ENCODE assay signal across 9 cellular contexts in genomic region chr2:152406119-152406835, GRCh38.
A peak's percentile ranks its signal among the peaks of the same experiment; 100 is the strongest.
DNase-seq lines count a peak whose midpoint lies in the region; ATAC-seq and TF ChIP-seq lines count a peak whose summit lies in the region.
"Had no signal": no experiment of that assay in that cellular context is flagged by ENCODE, and none has a peak within 500 bp of the region (broad histone marks: within the 10 kb centered on the region; RNA-seq: fewer than 3 reads in every experiment).

No MANE protein-coding gene starts in this region.

- H3K4me3 ChIP-seq in KMS-11 (IDR thresholded peaks at IDR 0.05; ENCODE audit: insufficient read depth, low read depth, low read length) = no peak overlapping the region
- H3K4me3 ChIP-seq: lung had no signal

- no peak overlapping the region for H2AFZ ChIP-seq in KMS-11 (ENCODE audit: low read depth)

- ATAC-seq in GM18502 (IDR thresholded peaks at IDR 0.05; ENCODE audit: poor library complexity, unreplicated experiment) = peak; percentile 66
- peak; percentile 64 for ATAC-seq in GM21723 (IDR thresholded peaks at IDR 0.05; ENCODE audit: unreplicated experiment)
- ATAC-seq in GM18907 (IDR thresholded peaks at IDR 0.05; ENCODE audit: unreplicated experiment) = no peak

- H3K27me3 ChIP-seq in KMS-11 (ENCODE audit: insufficient read depth, low read depth) = no peaks in the 10 kb centered on the region

- no peaks in the 10 kb centered on the region for H3K36me3 ChIP-seq in KMS-11 (ENCODE audit: insufficient read depth)

- H3K27ac Mint-ChIP-seq in nephron progenitor cell = no peak overlapping the region

- H3K27me3 Mint-ChIP-seq in nephron progenitor cell (ENCODE audit: low read depth, poor library complexity) = no peaks in the 10 kb centered on the region

- peaks cover 47% of the 10 kb centered on the region for H3K4me1 ChIP-seq in KMS-11 (ENCODE audit: low read depth, poor library complexity, severe bottlenecking)

- no peaks in the 10 kb centered on the region for H3K9me3 Mint-ChIP-seq in nephron progenitor cell

- no peaks in the 10 kb centered on the region; the same call in none of the 2 replicates for H3K79me2 ChIP-seq in KMS-11 (ENCODE audit: insufficient read depth, low read depth)

- no peak for TF ChIP-seq CTCF in KMS-11 (conservative IDR thresholded peaks at IDR 0.05; ENCODE audit: low read depth, low read length)
- TF ChIP-seq CTCF in nephron progenitor cell (IDR thresholded peaks at IDR 0.05) = no peak

- H4K20me1 ChIP-seq in KMS-11 (ENCODE audit: insufficient read depth) = no peaks in the 10 kb centered on the region

- no peak for DNase-seq in nephron progenitor cell
- DNase-seq in LoVo (ENCODE audit: low spot score) = no peak
- no peak for DNase-seq in SIG-M5 treated with dmso at 0.1 percent for 504 hours (lab: John Stamatoyannopoulos, UW; ENCODE audit: unreplicated experiment)
- DNase-seq in NCI-H1694 treated with DMSO at 0.1 percent for 48 hours (lab: John Stamatoyannopoulos, UW) = no peak

- H3K4me1 Mint-ChIP-seq in nephron progenitor cell = peaks cover 66% of the 10 kb centered on the region

- peak overlapping the region; percentile 40; the same call in 1 of the 2 replicates for H3K9ac ChIP-seq in KMS-11

- H3K4me2 ChIP-seq in KMS-11 = peak overlapping the region; percentile 76

- no peaks in the 10 kb centered on the region for H3K36me3 Mint-ChIP-seq in nephron progenitor cell (ENCODE audit: low read depth)

- no peak overlapping the region for H3K27ac ChIP-seq in KMS-11

- H3K4me3 Mint-ChIP-seq in nephron progenitor cell = peak overlapping the region; percentile 1
